In genomic region chr3:66499881-66500574, GRCh38 we compare ENCODE assay signal across 8 cellular contexts. TPM values are rescaled to one million over a fixed set of nuclear protein-coding genes. Genes with fewer than 3 reads are reported as not detected.
A peak's percentile ranks its signal among the peaks of the same experiment; 100 is the strongest.
DNase-seq lines count a peak whose midpoint lies in the region; ATAC-seq and TF ChIP-seq lines count a peak whose summit lies in the region.

No MANE protein-coding gene starts in this region.

- no peaks in the 10 kb centered on the region for H3K27me3 ChIP-seq in left lung

- peak overlapping the region; percentile 88 for H3K27ac ChIP-seq in caudate nucleus (ENCODE audit: low read depth, low read length)
- peak overlapping the region; percentile 87 to 88 for H3K27ac ChIP-seq in left lung

- no peaks in the 10 kb centered on the region for H3K9me3 ChIP-seq in left lung

- intact Hi-C loops in left lung (cut with DNase I): no loop called here

- TF ChIP-seq CTCF in left lung (IDR thresholded peaks at IDR 0.05): no peak

- no peaks in the 10 kb centered on the region for H3K36me3 ChIP-seq in left lung

- H3K4me1 ChIP-seq in left lung: peaks cover 10 to 40% of the 10 kb centered on the region in 2 donors

- H3K4me3 ChIP-seq in left lung: peak overlapping the region; percentile 93 to 94

- peak; percentile 31 for DNase-seq in NK-92 treated with Interleukin-12 subunit alpha and Interleukin-12 subunit beta, amount 100 ng/mL, for 24 hours (lab: John Stamatoyannopoulos, UW)
- DNase-seq in NK-92 (lab: John Stamatoyannopoulos, UW; ENCODE audit: unreplicated experiment) (no peak), T-helper 9 cell (peak; percentile 19), caudate nucleus (lab: John Stamatoyannopoulos, UW) (peak in 23 of 61 donors; percentile 7 to 58 (median 33)), left lung (peak; percentile 53 to 90), RPMI8226 (no peak)
- peak; percentile 29 for DNase-seq in stimulated activated CD8-positive, alpha-beta memory T cell treated with anti-CD3 and anti-CD28 coated beads, Interleukin-12 subunit alpha, Interleukin-12 subunit beta, amount 100 ng/mL, for 4 hours (ENCODE audit: low read depth)

- ATAC-seq in HG02885 (IDR thresholded peaks at IDR 0.05; ENCODE audit: poor library complexity, unreplicated experiment) (peak; percentile 23), left lung (no peak)

RNA-seq across cellular contexts. Expression of gene LRIG1, which starts 0.8 kb away (rescaled TPM):
- 10 to 100 TPM; 34.9 to 36.4 TPM for total RNA-seq in left lung

Comparison
In these comparisons a context has a peak if more than half of its experiments do, and no peak if none do; other contexts are left out.
1. DNase-seq: peak in NK-92 treated with Interleukin-12 subunit alpha and Interleukin-12 subunit beta, amount 100 ng/mL, for 24 hours (single experiment), T-helper 9 cell (single experiment), left lung (2 of 2) and stimulated activated CD8-positive, alpha-beta memory T cell treated with anti-CD3 and anti-CD28 coated beads, Interleukin-12 subunit alpha, Interleukin-12 subunit beta, amount 100 ng/mL, for 4 hours (single experiment); none in NK-92 (single experiment) and RPMI8226 (single experiment).